ENCODE assay signal across 9 cellular contexts in the genomic region with DNA sequence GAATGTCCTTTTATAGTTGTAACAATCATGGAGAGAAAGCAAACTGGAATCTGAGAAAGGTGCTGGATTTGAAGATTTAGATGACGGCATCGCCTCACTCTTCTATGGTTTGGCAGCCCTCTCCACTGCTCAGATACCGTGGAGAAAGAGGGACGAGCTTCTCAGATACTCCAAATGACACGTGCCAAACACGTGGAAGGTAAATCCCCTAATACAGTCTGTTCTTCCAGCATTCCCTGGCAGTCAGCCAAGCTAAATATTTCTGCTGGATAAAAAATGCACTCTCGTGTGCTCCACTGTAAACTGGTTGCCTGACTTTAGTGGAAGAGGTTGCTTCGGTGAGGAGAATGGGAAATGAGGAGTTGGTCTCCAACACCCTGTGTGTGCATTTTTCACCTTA. TPM values are rescaled to one million over a fixed set of nuclear protein-coding genes. Genes with fewer than 3 reads are reported as not detected.
A peak's percentile ranks its signal among the peaks of the same experiment; 100 is the strongest.
DNase-seq lines count a peak whose midpoint lies in the region; ATAC-seq, FAIRE-seq and TF ChIP-seq lines count a peak whose summit lies in the region.
"Had no signal": no experiment of that assay in that cellular context is flagged by ENCODE, and none has a peak within 500 bp of the region (broad histone marks: within the 10 kb centered on the region; RNA-seq: fewer than 3 reads in every experiment).

No MANE protein-coding gene starts in this region.

- H3K36me3 ChIP-seq in right lobe of liver: no peaks in the 10 kb centered on the region

- no peak for TF ChIP-seq POLR2A in right lobe of liver (IDR thresholded peaks at IDR 0.05)
- TF ChIP-seq POLR2A in GM12891 (IDR thresholded peaks at IDR 0.05; ENCODE audit: low read depth, low read length): no peak

- H3K27me3 ChIP-seq in right lobe of liver: peaks cover 0 to 8% of the 10 kb centered on the region in 2 donors

- no peak overlapping the region for H3K27ac ChIP-seq in right lobe of liver

- intact Hi-C loops in right lobe of liver (cut with DNase I): no loop called here

- WGBS in right lobe of liver (ENCODE audit: insufficient coverage, low coverage, low lambda C conversion rate, missing lambda C conversion rate): 4% methylated on average over 6 of the region's 8 CpGs

- DNase-seq in DMS 273 (lab: John Stamatoyannopoulos, UW; ENCODE audit: unreplicated experiment): peak; percentile 94
- DNase-seq in NCI-H187 treated with DMSO at 0.1 percent for 48 hours (lab: John Stamatoyannopoulos, UW): peak; percentile 94
- peak; percentile 30 for DNase-seq in amniotic stem cell (lab: John Stamatoyannopoulos, UW)
- no peak for DNase-seq in right lobe of liver
- no peak for DNase-seq in activated CD4-positive, alpha-beta T cell treated with anti-CD3 and anti-CD28 coated beads, Interleukin-2, amount 50 U/mL, for 1 hour
- no peak for DNase-seq in GM12891 (ENCODE audit: insufficient read length, low spot score)
- no peak for DNase-seq in activated gamma-delta T cell treated with Interleukin-2 at 50 U/mL for 16 hours
- DNase-seq: activated T-cell treated with anti-CD3 and anti-CD28 coated beads, Interleukin-2, amount 50 U/mL, for 24 hours had no signal

- ATAC-seq in right lobe of liver (peak; percentile 37 to 56 (median 52)), GM21528 (IDR thresholded peaks at IDR 0.05; ENCODE audit: low FRiP score, unreplicated experiment) (no peak)

- no peak for TF ChIP-seq CTCF in right lobe of liver (IDR thresholded peaks at IDR 0.05)

- no peak for FAIRE-seq in GM12891 (lab: Jason Lieb, UNC)

- H3K9me3 ChIP-seq in right lobe of liver: no peaks in the 10 kb centered on the region

- H3K4me3 ChIP-seq in right lobe of liver: no peak overlapping the region

- H3K4me1 ChIP-seq in right lobe of liver: no peaks in the 10 kb centered on the region

TF ChIP-seq in GM12891, 5 proteins besides CTCF, POLR2A, EP300 and RAD21:
- TF ChIP-seq POU2F2 (IDR thresholded peaks at IDR 0.05; ENCODE audit: low read depth, low read length) (no peak), SPI1 (IDR thresholded peaks at IDR 0.05; ENCODE audit: low read depth, low read length) (no peak), PAX5 (IDR thresholded peaks at IDR 0.05; ENCODE audit: insufficient read depth, low read length, severe bottlenecking) (no peak), POLR2AphosphoS5 (IDR thresholded peaks at IDR 0.05; ENCODE audit: low read depth, low read length) (no peak), TAF1 (IDR thresholded peaks at IDR 0.05; ENCODE audit: low read depth, low read length) (no peak)

RNA-seq across cellular contexts. Expression of a gene that starts 16.7 kb away (rescaled TPM):
- total RNA-seq in right lobe of liver: 1 to 10 TPM in 5 of 6 experiments, under 1 TPM in 1; 0.86 to 2.8 (median 1.3) TPM
- polyA plus RNA-seq in GM12891 (2012; ENCODE audit: low read depth, missing spikeins): 2.4 TPM

Comparison
In these comparisons a context has a peak if more than half of its experiments do, and no peak if none do; other contexts are left out.
1. DNase-seq: peak in DMS 273 (single experiment), NCI-H187 treated with DMSO at 0.1 percent for 48 hours (single experiment) and amniotic stem cell (single experiment); none in right lobe of liver (0 of 3), activated CD4-positive, alpha-beta T cell treated with anti-CD3 and anti-CD28 coated beads, Interleukin-2, amount 50 U/mL, for 1 hour (single experiment), GM12891 (single experiment) and activated gamma-delta T cell treated with Interleukin-2 at 50 U/mL for 16 hours (single experiment).